In genomic region chr1:217630711-217631591, GRCh38 we compare ENCODE assay signal across 8 cellular contexts. TPM values are rescaled to one million over a fixed set of nuclear protein-coding genes. Genes with fewer than 3 reads are reported as not detected.
DNase-seq lines count a peak whose midpoint lies in the region; ATAC-seq, FAIRE-seq and TF ChIP-seq lines count a peak whose summit lies in the region.

GPATCH2 (minus strand) TSS chr1:217631090; CDS start chr1:217630971, 119 bp downstream.
A gene with protein sequence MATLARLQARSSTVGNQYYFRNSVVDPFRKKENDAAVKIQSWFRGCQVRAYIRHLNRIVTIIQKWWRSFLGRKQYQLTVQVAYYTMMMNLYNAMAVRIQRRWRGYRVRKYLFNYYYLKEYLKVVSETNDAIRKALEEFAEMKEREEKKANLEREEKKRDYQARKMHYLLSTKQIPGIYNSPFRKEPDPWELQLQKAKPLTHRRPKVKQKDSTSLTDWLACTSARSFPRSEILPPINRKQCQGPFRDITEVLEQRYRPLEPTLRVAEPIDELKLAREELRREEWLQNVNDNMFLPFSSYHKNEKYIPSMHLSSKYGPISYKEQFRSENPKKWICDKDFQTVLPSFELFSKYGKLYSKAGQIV (plus strand): TSS chr1:217631344. CDS start chr1:217631379, 35 bp downstream.

- no peaks in the 10 kb centered on the region for H3K9me3 Mint-ChIP-seq in astrocyte (ENCODE audit: unreplicated experiment)

- no peaks in the 10 kb centered on the region for H3K27me3 Mint-ChIP-seq in astrocyte (ENCODE audit: low read depth, unreplicated experiment)

- H3K4me3 ChIP-seq in astrocyte (ENCODE audit: insufficient read depth, low read depth, low read length), result peak within 1 kb of the TSS; percentile 83

- H2AFZ ChIP-seq in astrocyte (ENCODE audit: low read depth, low read length), result peak within 1 kb of the TSS; percentile 96

- no peaks in the 10 kb centered on the region for H3K36me3 Mint-ChIP-seq in astrocyte (ENCODE audit: low read depth, unreplicated experiment)

- peak within 1 kb of the TSS; percentile 98 for H3K9ac ChIP-seq in astrocyte (ENCODE audit: low read length)

- ATAC-seq in GM18505 (IDR thresholded peaks at IDR 0.05; ENCODE audit: unreplicated experiment) (peak; percentile 97), HG02943 (IDR thresholded peaks at IDR 0.05; ENCODE audit: low read depth, unreplicated experiment) (peak; percentile 96)

- peaks cover 14% of the 10 kb centered on the region for H3K4me1 ChIP-seq in astrocyte (ENCODE audit: insufficient read depth, low read length)

- no peaks in the 10 kb centered on the region for H3K9me3 ChIP-seq in astrocyte (ENCODE audit: insufficient read depth, low read depth, low read length)

- peak within 1 kb of the TSS; percentile 95 for H3K4me3 Mint-ChIP-seq in astrocyte (ENCODE audit: unreplicated experiment)

- peaks cover 7% of the 10 kb centered on the region for H3K4me1 Mint-ChIP-seq in astrocyte (ENCODE audit: low read depth, unreplicated experiment)

- peak within 1 kb of the TSS; percentile 100 for H3K27ac Mint-ChIP-seq in astrocyte (ENCODE audit: unreplicated experiment)

- peak within 1 kb of the TSS; percentile 93 for H3K4me2 ChIP-seq in astrocyte (ENCODE audit: low read length)

- DNase-seq in NCI-H187 (lab: John Stamatoyannopoulos, UW) (peak; percentile 29 to 80), T-helper 22 cell (ENCODE audit: low read depth) (peak; percentile 63), astrocyte (ENCODE audit: low read depth) (peak; percentile 86), hippocampal formation (lab: John Stamatoyannopoulos, UW) (peak; percentile 65 to 87), retina (peak; percentile 97), cortex of kidney (lab: John Stamatoyannopoulos, UW) (no peak)

- TF ChIP-seq CTCF in astrocyte (IDR thresholded peaks at IDR 0.05; ENCODE audit: insufficient read depth, low read depth, low read length), result peak; percentile 11

- no peaks in the 10 kb centered on the region for H3K27me3 ChIP-seq in astrocyte (ENCODE audit: insufficient read depth, low read length)

- H3K27ac ChIP-seq in astrocyte (ENCODE audit: low read depth, low read length), result peak within 1 kb of the TSS; percentile 100

- no peaks in the 10 kb centered on the region for H3K36me3 ChIP-seq in astrocyte (ENCODE audit: insufficient read depth, low read length)

- H4K20me1 ChIP-seq in astrocyte (ENCODE audit: insufficient read depth, low read length), result peaks cover 10% of the 10 kb centered on the region

- peak; percentile 13 for FAIRE-seq in astrocyte (lab: Jason Lieb, UNC)

- H3K79me2 ChIP-seq in astrocyte (ENCODE audit: insufficient read depth, low read length), result peaks cover 49% of the 10 kb centered on the region

- TF ChIP-seq POLR2A in GM18505 (IDR thresholded peaks at IDR 0.05; ENCODE audit: borderline replicate concordance, extremely low read depth, insufficient read depth, insufficient read length), result peak; percentile 79

RNA-seq across cellular contexts. Expression of gene GPATCH2, which starts in this region (rescaled TPM):
- 13.3 and 14.1 TPM in 2 replicates for total RNA-seq in astrocyte

RNA-seq across cellular contexts. Expression of the second gene that starts in this region (rescaled TPM):
- 1.3 and 1.6 TPM in 2 replicates for total RNA-seq in astrocyte
